In the genomic region with DNA sequence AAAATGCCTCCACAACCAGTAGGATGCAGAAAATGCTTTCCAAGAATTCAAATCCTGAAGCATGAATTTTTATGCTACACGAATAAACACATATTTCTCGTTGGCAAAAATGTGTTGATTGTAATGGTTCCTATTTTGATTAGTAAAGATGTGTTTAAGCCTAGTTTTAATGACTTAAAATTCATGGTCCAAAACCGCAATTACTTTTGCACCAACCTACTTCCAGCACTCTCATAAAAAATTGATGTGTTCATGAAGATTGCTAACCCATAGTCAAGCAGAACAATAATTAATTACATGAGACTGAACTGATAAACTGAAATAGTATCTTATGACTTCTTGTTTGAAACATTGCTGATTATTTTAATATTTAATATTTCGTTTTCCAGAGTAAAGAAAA, we compare ENCODE assay signal across 7 cellular contexts.
"Had no signal": no experiment of that assay in that cellular context is flagged by ENCODE, and none has a peak within 500 bp of the region (broad histone marks: within the 10 kb centered on the region; RNA-seq: fewer than 3 reads in every experiment).

No MANE protein-coding gene starts in this region.

- DNase-seq: IMR-90, KBM-7, KG1 had no signal

- ATAC-seq: K562 had no signal

- FAIRE-seq: HTR-8/SVneo, K562 had no signal

- H3K9ac ChIP-seq: KMS-11 had no signal

- H3K4me3 ChIP-seq: K562 had no signal

- H3K4me2 ChIP-seq: KMS-11 had no signal

- H3K27ac ChIP-seq: HL-60, KMS-11 had no signal
